8 cellular contexts compared by ENCODE assay signal in genomic region chr7:122887198-122887597, GRCh38. TPM values are rescaled to one million over a fixed set of nuclear protein-coding genes. Genes with fewer than 3 reads are reported as not detected.
A peak's percentile ranks its signal among the peaks of the same experiment; 100 is the strongest.
DNase-seq lines count a peak whose midpoint lies in the region; TF ChIP-seq lines count a peak whose summit lies in the region.

No MANE protein-coding gene starts in this region.

- peak; percentile 13 to 20 for TF ChIP-seq CTCF in brain (conservative IDR thresholded peaks at IDR 0.05)

- DNase-seq in T-helper 1 cell (no peak), NCI-H345 treated with DMSO at 0.1 percent for 48 hours (lab: John Stamatoyannopoulos, UW; ENCODE audit: unreplicated experiment) (peak; percentile 59), putamen (ENCODE audit: low spot score) (peak; percentile 38), NAMALWA (ENCODE audit: low spot score) (no peak)
- DNase-seq in stimulated activated CD4-positive, alpha-beta T cell treated with anti-CD3 and anti-CD28 coated beads, Interleukin-1b, Interleukin-23, amount 100 ng/mL, for 48 hours = no peak

- peaks cover 59% of the 10 kb centered on the region for H3K27me3 Mint-ChIP-seq in T-helper 1 cell treated with Interleukin-12 subunit alpha and Interleukin-12 subunit beta and Interleukin-4 antibody, amounts not matched to agents 30 μg/mL and 1 μg/mL, for 36 hours (ENCODE audit: low read depth)
- H3K27me3 Mint-ChIP-seq in brain = peaks cover 51% of the 10 kb centered on the region

- H3K4me1 Mint-ChIP-seq in T-helper 1 cell treated with Interleukin-12 subunit alpha and Interleukin-12 subunit beta and Interleukin-4 antibody, amounts not matched to agents 30 μg/mL and 1 μg/mL, for 36 hours (ENCODE audit: low read depth) = peaks cover 4% of the 10 kb centered on the region
- peaks cover 14% of the 10 kb centered on the region for H3K4me1 Mint-ChIP-seq in brain

- peak overlapping the region; percentile 75 for H3K4me3 ChIP-seq in iPS-11a (ENCODE audit: low read depth, low read length)

- H3K9me3 Mint-ChIP-seq in T-helper 1 cell treated with Interleukin-12 subunit alpha and Interleukin-12 subunit beta and Interleukin-4 antibody, amounts not matched to agents 30 μg/mL and 1 μg/mL, for 36 hours = no peaks in the 10 kb centered on the region
- no peaks in the 10 kb centered on the region for H3K9me3 Mint-ChIP-seq in brain

- no peak overlapping the region for H3K27ac Mint-ChIP-seq in T-helper 1 cell treated with Interleukin-12 subunit alpha and Interleukin-12 subunit beta and Interleukin-4 antibody, amounts not matched to agents 30 μg/mL and 1 μg/mL, for 36 hours
- peak overlapping the region in 4 of 5 experiments; percentile 18 to 81 (median 75) for H3K27ac Mint-ChIP-seq in brain

- no peaks in the 10 kb centered on the region for H3K36me3 Mint-ChIP-seq in T-helper 1 cell treated with Interleukin-12 subunit alpha and Interleukin-12 subunit beta and Interleukin-4 antibody, amounts not matched to agents 30 μg/mL and 1 μg/mL, for 36 hours (ENCODE audit: low read depth)
- no peaks in the 10 kb centered on the region for H3K36me3 Mint-ChIP-seq in brain

- peak overlapping the region; percentile 39 for H3K4me3 Mint-ChIP-seq in T-helper 1 cell treated with Interleukin-12 subunit alpha and Interleukin-12 subunit beta and Interleukin-4 antibody, amounts not matched to agents 30 μg/mL and 1 μg/mL, for 36 hours
- peak overlapping the region; percentile 89 to 94 (median 90) for H3K4me3 Mint-ChIP-seq in brain

RNA-seq across cellular contexts. Expression of gene CADPS2, which starts 0.9 kb away (rescaled TPM):
- 27.2 TPM for polyA plus RNA-seq in brain (ENCODE audit: insufficient read depth, low read depth, low replicate concordance)

Comparison
In these comparisons a context has a peak if more than half of its experiments do, and no peak if none do; other contexts are left out.
1. DNase-seq: peak in NCI-H345 treated with DMSO at 0.1 percent for 48 hours (single experiment) and putamen (single experiment); none in T-helper 1 cell (0 of 5), stimulated activated CD4-positive, alpha-beta T cell treated with anti-CD3 and anti-CD28 coated beads, Interleukin-1b, Interleukin-23, amount 100 ng/mL, for 48 hours (single experiment) and NAMALWA (single experiment).